12 cellular contexts compared by ENCODE assay signal in genomic region chr14:74326369-74327152, GRCh38. TPM values are rescaled to one million over a fixed set of nuclear protein-coding genes. Genes with fewer than 3 reads are reported as not detected.
DNase-seq lines count a peak whose midpoint lies in the region; TF ChIP-seq lines count a peak whose summit lies in the region.
"Had no signal": no experiment of that assay in that cellular context is flagged by ENCODE, and none has a peak within 500 bp of the region (broad histone marks: within the 10 kb centered on the region; RNA-seq: fewer than 3 reads in every experiment).

No MANE protein-coding gene starts in this region.

- no peak overlapping the region for H3K4me3 Mint-ChIP-seq in activated T-cell treated with anti-CD3 and anti-CD28 coated beads, Interleukin-2, amount 50 U/mL, for 24 hours

- H3K9me3 Mint-ChIP-seq in activated T-cell treated with anti-CD3 and anti-CD28 coated beads, Interleukin-2, amount 50 U/mL, for 24 hours: no peaks in the 10 kb centered on the region

- DNase-seq in COLO668 (lab: John Stamatoyannopoulos, UW; ENCODE audit: unreplicated experiment): peak; percentile 78
- peak in 2 of 3 experiments; percentile 61 to 90 for DNase-seq in NCI-H1417 (lab: John Stamatoyannopoulos, UW)
- DNase-seq in SK-N-DZ (ENCODE audit: low spot score): peak; percentile 17
- DNase-seq in islet precursor cell: peak; percentile 73
- DNase-seq in tibial artery: no peak
- DNase-seq in activated T-cell treated with anti-CD3 and anti-CD28 coated beads, Interleukin-2, amount 50 U/mL, for 24 hours: no peak
- DNase-seq in DMS53 (lab: John Stamatoyannopoulos, UW): no peak
- no peak for DNase-seq in NOMO-1 treated with dmso at 0.1 percent for 144 hours (lab: John Stamatoyannopoulos, UW; ENCODE audit: unreplicated experiment)
- DNase-seq: adrenal gland, DMS79 had no signal

- H3K9me3 ChIP-seq in tibial artery: no peaks in the 10 kb centered on the region
- H3K9me3 ChIP-seq: adrenal gland had no signal

- no peak overlapping the region for H3K4me3 ChIP-seq in tibial artery
- H3K4me3 ChIP-seq: adrenal gland, GM12878 had no signal

- H3K4me1 ChIP-seq in tibial artery: no peaks in the 10 kb centered on the region
- H3K4me1 ChIP-seq: adrenal gland had no signal

- H3K36me3 ChIP-seq in tibial artery: no peaks in the 10 kb centered on the region
- H3K36me3 ChIP-seq: adrenal gland had no signal

- H3K27ac Mint-ChIP-seq in activated T-cell treated with anti-CD3 and anti-CD28 coated beads, Interleukin-2, amount 50 U/mL, for 24 hours: no peak overlapping the region

- H3K27me3 ChIP-seq in tibial artery: peaks cover 0 to 13% of the 10 kb centered on the region in 2 donors
- H3K27me3 ChIP-seq: adrenal gland had no signal

- peaks cover 5% of the 10 kb centered on the region for H3K27me3 Mint-ChIP-seq in activated T-cell treated with anti-CD3 and anti-CD28 coated beads, Interleukin-2, amount 50 U/mL, for 24 hours

- no peaks in the 10 kb centered on the region for H3K4me1 Mint-ChIP-seq in activated T-cell treated with anti-CD3 and anti-CD28 coated beads, Interleukin-2, amount 50 U/mL, for 24 hours (ENCODE audit: low read depth)

- TF ChIP-seq CTCF in tibial artery (IDR thresholded peaks at IDR 0.05): no peak

- H3K36me3 Mint-ChIP-seq in activated T-cell treated with anti-CD3 and anti-CD28 coated beads, Interleukin-2, amount 50 U/mL, for 24 hours (ENCODE audit: low read depth): no peaks in the 10 kb centered on the region

- intact Hi-C loops in tibial artery (cut with DNase I; ENCODE audit: low total_unique reads): no loop called here

- H3K27ac ChIP-seq in tibial artery: no peak overlapping the region
- H3K27ac ChIP-seq: adrenal gland, VCaP had no signal

RNA-seq across cellular contexts. Expression of gene VRTN, which starts 21.7 kb away (rescaled TPM):
- polyA plus RNA-seq in SK-N-DZ (2014; cell fraction: cytosol; rRNA removed): not detected in 2 replicates
- polyA plus RNA-seq in SK-N-DZ (2014; cell fraction: nucleus; rRNA removed): not detected in 2 replicates
- polyA plus RNA-seq: adrenal gland, GM12878 had no signal

RNA-seq across cellular contexts. Expression of gene ABCD4, which starts 23.8 kb away (rescaled TPM):
- 30.3 and 35.0 TPM in 2 replicates for polyA plus RNA-seq in SK-N-DZ (2014; cell fraction: cytosol; rRNA removed)
- polyA plus RNA-seq in SK-N-DZ (2014; cell fraction: nucleus; rRNA removed): 192 and 210 TPM in 2 replicates

Comparison
In these comparisons a context has a peak if more than half of its experiments do, and no peak if none do; other contexts are left out.
1. DNase-seq: peak in COLO668 (single experiment), NCI-H1417 (2 of 3), SK-N-DZ (single experiment) and islet precursor cell (single experiment); none in tibial artery (0 of 2), activated T-cell treated with anti-CD3 and anti-CD28 coated beads, Interleukin-2, amount 50 U/mL, for 24 hours (single experiment), DMS53 (single experiment) and NOMO-1 treated with dmso at 0.1 percent for 144 hours (single experiment).